8 cellular contexts compared by ENCODE assay signal in genomic region chr1:69569281-69569970, GRCh38. TPM values are rescaled to one million over a fixed set of nuclear protein-coding genes. Genes with fewer than 3 reads are reported as not detected.
DNase-seq lines count a peak whose midpoint lies in the region; ATAC-seq lines count a peak whose summit lies in the region.
"Had no signal": no experiment of that assay in that cellular context is flagged by ENCODE, and none has a peak within 500 bp of the region (broad histone marks: within the 10 kb centered on the region; RNA-seq: fewer than 3 reads in every experiment).

No MANE protein-coding gene starts in this region.

- peak overlapping the region in 2 of 3 donors; percentile 72 to 77 for H3K4me3 Mint-ChIP-seq in T-cell

- WGBS in right cardiac atrium = 1% methylated on average over 26 of the region's 26 CpGs

- peaks cover 0 to 9% (median 3%) of the 10 kb centered on the region in 3 donors for H3K4me1 Mint-ChIP-seq in T-cell

- no peaks in the 10 kb centered on the region for H3K4me1 ChIP-seq in right cardiac atrium (ENCODE audit: control insufficient read depth, insufficient read depth, low read length)

- H3K27me3 Mint-ChIP-seq in T-cell = peaks cover 32 to 33% of the 10 kb centered on the region in 2 donors

- no peaks in the 10 kb centered on the region for H3K9me3 ChIP-seq in right cardiac atrium (ENCODE audit: control insufficient read depth, low read length)
- H3K9me3 ChIP-seq: MG63 had no signal

- no peaks in the 10 kb centered on the region for H3K36me3 Mint-ChIP-seq in T-cell

- H3K27ac Mint-ChIP-seq in T-cell = no peak overlapping the region

- CTCF ChIA-PET in T-cell (lab: Charles Lee) = no interaction called here

- DNase-seq in H7 = peak; percentile 23
- no peak for DNase-seq in T-cell
- no peak for DNase-seq in right cardiac atrium
- DNase-seq in retina = peak; percentile 69
- DNase-seq in mucosa of gallbladder (ENCODE audit: low spot score) = no peak
- DNase-seq in stimulated activated CD4-positive, alpha-beta T cell treated with anti-CD3 and anti-CD28 coated beads, Interleukin-2, amount 100 ng/mL, for 48 hours = no peak
- DNase-seq in activated CD4-positive, alpha-beta T cell treated with anti-CD3 and anti-CD28 coated beads, Interleukin-2, amount 50 U/mL, for 48 hours = no peak
- DNase-seq: MG63 had no signal

- H3K27me3 ChIP-seq in H7 (ENCODE audit: control insufficient read depth, insufficient read depth, low read length) (peaks cover 78% of the 10 kb centered on the region), right cardiac atrium (ENCODE audit: control insufficient read depth, insufficient read depth) (no peaks in the 10 kb centered on the region)

- H3K36me3 ChIP-seq in H7 (replicated peaks; ENCODE audit: control insufficient read depth, insufficient read depth, low read length) = no peaks in the 10 kb centered on the region
- H3K36me3 ChIP-seq: MG63 had no signal

- H3K27ac ChIP-seq in right cardiac atrium (ENCODE audit: low read length) = no peak overlapping the region

- peaks cover 0 to 3% (median 0%) of the 10 kb centered on the region in 3 donors for H3K9me3 Mint-ChIP-seq in T-cell

- POLR2A ChIA-PET in T-cell (lab: Charles Lee) = no interaction called here

- no peak for ATAC-seq in T-cell (replicated peaks in 1 of 4)
- no peak for ATAC-seq in right cardiac atrium

- H3K4me3 ChIP-seq in H7 (ENCODE audit: insufficient read depth, low read depth, low read length) = peak overlapping the region; percentile 73
- peak overlapping the region; percentile 31 for H3K4me3 ChIP-seq in right cardiac atrium (ENCODE audit: low read length)
- H3K4me3 ChIP-seq: MG63 had no signal

- intact Hi-C loops in right cardiac atrium (cut with DNase I) = no loop called here

RNA-seq across cellular contexts. Expression of gene LRRC7, which starts 1.7 kb away (rescaled TPM):
- total RNA-seq in H7 (2014; rRNA removed; shearing (Covaris generic)) = 0.11 and 0.24 TPM in 2 replicates
- total RNA-seq in T-cell = 1 to 10 TPM in 2 of 5 donors, under 1 TPM in 3; 0.13 to 4.0 (median 0.54) TPM
- 1 to 10 TPM in 3 of 4 donors, under 1 TPM in 1; 0.91 to 6.5 (median 2.5) TPM for total RNA-seq in right cardiac atrium
- polyA plus RNA-seq in right cardiac atrium = 3.4 TPM
- 4.1 TPM for total RNA-seq in mucosa of gallbladder

Comparison
In these comparisons a context has a peak if more than half of its experiments do, and no peak if none do; other contexts are left out.
1. DNase-seq: peak in H7 (single experiment) and retina (single experiment); none in T-cell (0 of 34), right cardiac atrium (0 of 3), mucosa of gallbladder (single experiment), stimulated activated CD4-positive, alpha-beta T cell treated with anti-CD3 and anti-CD28 coated beads, Interleukin-2, amount 100 ng/mL, for 48 hours (0 of 2) and activated CD4-positive, alpha-beta T cell treated with anti-CD3 and anti-CD28 coated beads, Interleukin-2, amount 50 U/mL, for 48 hours (0 of 2).